ENCODE assay signal across 8 cellular contexts in the genomic region with DNA sequence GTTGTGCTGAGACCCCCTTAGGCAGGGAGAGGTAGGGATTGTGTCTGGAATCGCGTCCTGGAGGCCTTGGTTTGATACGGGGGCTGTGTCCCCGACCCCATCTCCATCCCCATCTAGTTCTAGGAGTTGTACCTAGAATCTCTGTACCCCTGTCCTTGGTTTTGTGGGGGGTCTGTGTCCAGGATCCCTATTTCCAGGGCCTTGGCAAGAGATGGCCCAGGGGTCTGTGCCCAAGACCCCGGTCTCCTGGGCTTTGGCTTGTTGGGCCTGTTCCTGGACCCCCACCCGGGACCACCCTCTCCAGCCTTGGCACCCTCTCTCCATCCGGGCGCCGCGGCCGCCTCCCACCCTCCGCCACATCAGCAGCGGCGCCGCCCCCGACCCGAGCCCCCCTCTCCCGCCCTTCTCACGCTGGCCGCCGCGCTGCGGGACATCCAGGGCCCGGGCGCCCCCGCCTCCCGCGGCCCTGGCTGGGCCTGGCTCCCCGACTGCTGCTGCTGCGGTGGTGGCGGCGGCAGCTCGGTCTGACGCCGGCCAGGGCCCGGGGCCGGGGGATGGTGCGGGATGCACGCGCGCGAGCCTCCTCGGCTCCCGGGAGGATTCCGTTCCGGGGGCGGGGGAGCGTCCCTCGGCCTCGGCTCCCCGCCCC. TPM values are rescaled to one million over a fixed set of nuclear protein-coding genes. Genes with fewer than 3 reads are reported as not detected.
DNase-seq lines count a peak whose midpoint lies in the region; ATAC-seq and TF ChIP-seq lines count a peak whose summit lies in the region.

A gene (minus strand): TSS at position 602 of the 649 bp plus-strand sequence. CDS start 168 bp downstream, at position 434.

- H3K4me3 Mint-ChIP-seq in natural killer cell treated with Interleukin-12 subunit alpha and Interleukin-12 subunit beta and Interleukin-15 and Interleukin-18, amount 100 ng/mL, for 72 hours = peak within 1 kb of the TSS; percentile 96

- peaks cover 12% of the 10 kb centered on the region for H3K36me3 Mint-ChIP-seq in natural killer cell treated with Interleukin-12 subunit alpha and Interleukin-12 subunit beta and Interleukin-15 and Interleukin-18, amount 100 ng/mL, for 72 hours

- H3K27ac ChIP-seq in OCI-LY3 (ENCODE audit: low read length) = peak within 1 kb of the TSS; percentile 28

- H3K27ac Mint-ChIP-seq in natural killer cell treated with Interleukin-12 subunit alpha and Interleukin-12 subunit beta and Interleukin-15 and Interleukin-18, amount 100 ng/mL, for 72 hours = peak within 1 kb of the TSS; percentile 81 to 86

- peak within 1 kb of the TSS; percentile 85 for H2AFZ ChIP-seq in OCI-LY3 (ENCODE audit: low read depth, low read length)

- ATAC-seq in GM18907 (IDR thresholded peaks at IDR 0.05; ENCODE audit: unreplicated experiment) = peak; percentile 10
- ATAC-seq in natural killer cell treated with Interleukin-12 subunit alpha and Interleukin-12 subunit beta and Interleukin-15 and Interleukin-18, amount 100 ng/mL, for 72 hours = no peak

- H3K4me2 ChIP-seq in OCI-LY3 (ENCODE audit: low read length) = peak within 1 kb of the TSS; percentile 98

- in situ Hi-C loops in endometrial microvascular endothelial cells (cut with HindIII; ENCODE audit: inconsistent ontology term, low pct_unique_long_range_greater_than_20kb, low sequenced_read_pairs) = no loop called here

- H3K27me3 Mint-ChIP-seq in natural killer cell treated with Interleukin-12 subunit alpha and Interleukin-12 subunit beta and Interleukin-15 and Interleukin-18, amount 100 ng/mL, for 72 hours = no peaks in the 10 kb centered on the region

- peak within 1 kb of the TSS; percentile 77 for H3K9ac ChIP-seq in OCI-LY3 (ENCODE audit: low read length)

- TF ChIP-seq CTCF in OCI-LY3 (IDR thresholded peaks at IDR 0.05; ENCODE audit: low read depth, low read length) = no peak

- DNase-seq in natural killer cell treated with Interleukin-12 subunit alpha and Interleukin-12 subunit beta and Interleukin-15 and Interleukin-18, amount 100 ng/mL, for 72 hours (ENCODE audit: low spot score) = no peak
- DNase-seq in stimulated activated CD4-positive, alpha-beta T cell treated with anti-CD3 and anti-CD28 coated beads, Interleukin-12 subunit alpha, Interleukin-12 subunit beta, amount 100 ng/mL, for 4 hours = no peak
- DNase-seq in NCI-H1436 treated with DMSO at 0.1 percent for 48 hours (lab: John Stamatoyannopoulos, UW) (no peak), NCI-H146 treated with DMSO at 0.1 percent for 48 hours (lab: John Stamatoyannopoulos, UW; ENCODE audit: unreplicated experiment) (no peak), medulla oblongata (ENCODE audit: extremely low spot score) (no peak)

- no peaks in the 10 kb centered on the region for H3K9me3 Mint-ChIP-seq in natural killer cell treated with Interleukin-12 subunit alpha and Interleukin-12 subunit beta and Interleukin-15 and Interleukin-18, amount 100 ng/mL, for 72 hours

- H3K36me3 ChIP-seq in OCI-LY3 (replicated peaks; ENCODE audit: low read depth, low read length) = peaks cover 6% of the 10 kb centered on the region

- H3K27me3 ChIP-seq in OCI-LY3 (ENCODE audit: low read depth, low read length) = no peaks in the 10 kb centered on the region

- peaks cover 7 to 12% of the 10 kb centered on the region in 2 donors for H3K4me1 Mint-ChIP-seq in natural killer cell treated with Interleukin-12 subunit alpha and Interleukin-12 subunit beta and Interleukin-15 and Interleukin-18, amount 100 ng/mL, for 72 hours (ENCODE audit: low read depth in 2 of 2)

- peaks cover 15% of the 10 kb centered on the region for H3K4me1 ChIP-seq in OCI-LY3 (ENCODE audit: low read length)

- H3K79me2 ChIP-seq in OCI-LY3 (ENCODE audit: low read length) = no peaks in the 10 kb centered on the region

- peak within 1 kb of the TSS; percentile 89 for H3K4me3 ChIP-seq in OCI-LY3 (ENCODE audit: low read length)

- H4K20me1 ChIP-seq in OCI-LY3 (ENCODE audit: insufficient read depth, low read length) = no peaks in the 10 kb centered on the region

- H3K9me3 ChIP-seq in OCI-LY3 (ENCODE audit: insufficient read depth, low read length) = no peaks in the 10 kb centered on the region

RNA-seq across cellular contexts. Expression of the gene that starts here (rescaled TPM):
- 33.1 TPM for total RNA-seq in endometrial microvascular endothelial cells (ENCODE audit: inconsistent ontology term)
- 10 to 100 TPM in 1 of 2 donors, 1 to 10 TPM in 1; 6.6 to 13.9 TPM for total RNA-seq in natural killer cell treated with Interleukin-12 subunit alpha and Interleukin-12 subunit beta and Interleukin-15 and Interleukin-18, amount 100 ng/mL, for 72 hours
